24 cellular contexts compared by ENCODE assay signal in genomic region chr1:161407451-161407985, GRCh38. TPM values are rescaled to one million over a fixed set of nuclear protein-coding genes. Genes with fewer than 3 reads are reported as not detected.
"Had no signal": no experiment of that assay in that cellular context is flagged by ENCODE, and none has a peak within 500 bp of the region (broad histone marks: within the 10 kb centered on the region; RNA-seq: fewer than 3 reads in every experiment).

No MANE protein-coding gene starts in this region.

- FAIRE-seq: HTR-8/SVneo had no signal

- H3K9ac ChIP-seq: SK-N-SH had no signal

- H3K27ac ChIP-seq: HL-60, RWPE1 had no signal

- H3K4me3 Mint-ChIP-seq: IgD-negative memory B cell had no signal

- H3K9me3 ChIP-seq: SK-N-SH had no signal

- H3K9me2 ChIP-seq: SK-N-SH had no signal

- DNase-seq: KBM-7, MV-4-11, NCI-H1048, NCI-H1105, NCI-H1417, NCI-H1436 treated with DMSO at 0.1 percent for 48 hours, NCI-H1694, NCI-H187 treated with DMSO at 0.1 percent for 48 hours, NCI-H2029 treated with DMSO at 0.1 percent for 48 hours, NCI-H2227 treated with DMSO at 0.1 percent for 48 hours, NCI-H524, NCI-H69, NCI-H774, SHP77, SK-N-SH, SW 1271 had no signal

- H3K27ac Mint-ChIP-seq: IgD-negative memory B cell had no signal

- H3K4me2 ChIP-seq: SK-N-SH had no signal

RNA-seq across cellular contexts. Expression of gene CFAP126, which starts 39.8 kb away (rescaled TPM):
- total RNA-seq: LHCN-M2, MCF 10A, NCI-H460, SK-MEL-5 had no signal
- polyA plus RNA-seq: IgD-negative memory B cell, SK-N-SH had no signal
